24 cellular contexts compared by ENCODE assay signal in the genomic region with DNA sequence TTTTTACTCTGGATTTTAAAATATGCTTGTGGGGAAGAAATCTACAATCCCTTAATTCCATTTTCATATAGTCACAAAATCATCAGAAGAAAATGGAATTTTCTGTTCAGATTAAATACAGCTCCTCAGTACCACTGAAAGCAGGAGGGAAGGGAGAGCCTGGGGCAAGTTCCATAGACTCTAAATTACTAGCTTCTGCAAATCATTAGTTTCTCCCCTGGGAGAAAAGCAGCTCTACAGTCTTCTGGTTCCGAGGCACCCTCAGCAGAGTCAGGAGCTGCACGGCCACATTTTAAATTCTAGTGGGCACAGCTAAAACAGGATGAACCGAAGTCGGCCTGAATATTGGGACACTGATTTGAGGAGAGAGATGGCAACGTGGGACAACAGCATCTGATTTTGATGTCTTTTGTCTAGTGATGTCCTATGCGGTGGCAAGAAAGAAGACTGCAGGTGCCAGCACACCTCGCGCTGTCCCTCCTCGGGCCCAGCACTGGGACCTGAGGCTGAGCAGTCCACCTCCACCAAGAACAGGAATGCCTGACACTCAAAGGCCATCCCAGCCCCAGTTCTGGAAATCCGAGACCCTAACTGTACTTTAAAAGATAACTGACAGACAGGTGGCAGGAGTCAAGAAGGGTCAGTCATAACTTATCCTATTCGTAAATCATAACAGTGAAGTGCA.
DNase-seq lines count a peak whose midpoint lies in the region; TF ChIP-seq lines count a peak whose summit lies in the region.
"Had no signal": no experiment of that assay in that cellular context is flagged by ENCODE, and none has a peak within 500 bp of the region (broad histone marks: within the 10 kb centered on the region; RNA-seq: fewer than 3 reads in every experiment).

No MANE protein-coding gene starts in this region.

- H3K9me3 ChIP-seq in adipocyte (ENCODE audit: control insufficient read depth, low read length) = no peaks in the 10 kb centered on the region
- no peaks in the 10 kb centered on the region for H3K9me3 ChIP-seq in GM23248 (ENCODE audit: low read depth)
- H3K9me3 ChIP-seq: BLaER1, MG63 had no signal

- peaks cover 8% of the 10 kb centered on the region for H3K9me3 Mint-ChIP-seq in nephron progenitor cell
- H3K9me3 Mint-ChIP-seq: CD8-positive, alpha-beta T cell had no signal

- H3K36me3 ChIP-seq in adipocyte (ENCODE audit: control insufficient read depth, insufficient read depth, low read length, severe bottlenecking) (no peaks in the 10 kb centered on the region), GM23248 (ENCODE audit: low read depth) (no peaks in the 10 kb centered on the region)
- H3K36me3 ChIP-seq: MG63 had no signal

- H3K79me2 ChIP-seq in GM23248 (ENCODE audit: insufficient read depth) = no peaks in the 10 kb centered on the region

- WGBS in GM23248 (ENCODE audit: low coverage in 1 of 2, low lambda C conversion rate in 2 of 2, missing lambda C conversion rate in 2 of 2), 2 experiments = 96 to 99% methylated on average over 11 of the region's 11 CpGs

- peaks cover 58% of the 10 kb centered on the region for H3K4me1 Mint-ChIP-seq in nephron progenitor cell

- H3K36me3 Mint-ChIP-seq in nephron progenitor cell (ENCODE audit: low read depth) = peaks cover 11% of the 10 kb centered on the region

- in situ Hi-C loops in GM23248 (cut with MboI) = no loop called here

- no peaks in the 10 kb centered on the region for H3K27me3 ChIP-seq in adipocyte (replicated peaks; ENCODE audit: control insufficient read depth, insufficient read depth, low read length)
- H3K27me3 ChIP-seq in GM23248 (replicated peaks; ENCODE audit: insufficient read depth) = no peaks in the 10 kb centered on the region
- H3K27me3 ChIP-seq: BLaER1, MG63 had no signal

- no peak overlapping the region for H3K4me2 ChIP-seq in GM23248 (ENCODE audit: unreplicated experiment)
- H3K4me2 ChIP-seq: BLaER1, KMS-11 had no signal

- H3K9me2 ChIP-seq in GM23248 (ENCODE audit: insufficient read depth) = no peaks in the 10 kb centered on the region

- H3F3A ChIP-seq in GM23248 (ENCODE audit: insufficient read depth) = peaks cover 33% of the 10 kb centered on the region

- H3K27ac Mint-ChIP-seq in nephron progenitor cell = peak overlapping the region; percentile 30
- H3K27ac Mint-ChIP-seq: CD8-positive, alpha-beta T cell had no signal

- no peak overlapping the region for H3K4me3 Mint-ChIP-seq in nephron progenitor cell
- H3K4me3 Mint-ChIP-seq: CD8-positive, alpha-beta T cell had no signal

- no peaks in the 10 kb centered on the region for H3K27me3 Mint-ChIP-seq in nephron progenitor cell (ENCODE audit: low read depth, poor library complexity)

- H3K9ac ChIP-seq in adipocyte (ENCODE audit: low read length) (no peak overlapping the region), GM23248 (no peak overlapping the region)
- H3K9ac ChIP-seq: BLaER1, KMS-11 had no signal

- no peaks in the 10 kb centered on the region for H4K20me1 ChIP-seq in GM23248 (ENCODE audit: insufficient read depth)
- H4K20me1 ChIP-seq: BLaER1 had no signal

- no peak overlapping the region for H3K4me3 ChIP-seq in adipocyte (ENCODE audit: low read length)
- H3K4me3 ChIP-seq in GM23248 = no peak overlapping the region
- H3K4me3 ChIP-seq: BLaER1, GM12878, MG63 had no signal

- TF ChIP-seq CTCF in nephron progenitor cell (IDR thresholded peaks at IDR 0.05) = no peak

- H3K27ac ChIP-seq in caudate nucleus (ENCODE audit: low read depth, low read length) (no peak overlapping the region), GM23248 (no peak overlapping the region)
- H3K27ac ChIP-seq: 22Rv1, BLaER1, KMS-11 had no signal

- peaks cover 19% of the 10 kb centered on the region for H3K4me1 ChIP-seq in adipocyte (ENCODE audit: control insufficient read depth, insufficient read depth, low read length)
- peaks cover 32% of the 10 kb centered on the region for H3K4me1 ChIP-seq in GM23248 (ENCODE audit: insufficient read depth)

- no peak overlapping the region for H2AFZ ChIP-seq in GM23248

- DNase-seq in NCI-H1436 (lab: John Stamatoyannopoulos, UW) (peak; percentile 51), NCI-H1436 treated with DMSO at 0.1 percent for 48 hours (lab: John Stamatoyannopoulos, UW) (no peak), adipocyte (ENCODE audit: low read depth) (peak; percentile 40), nephron progenitor cell (no peak), MV-4-11 (lab: John Stamatoyannopoulos, UW) (no peak), caudate nucleus (lab: John Stamatoyannopoulos, UW) (no peak), NCI-H82 treated with DMSO at 0.1 percent for 48 hours (lab: John Stamatoyannopoulos, UW; ENCODE audit: unreplicated experiment) (no peak), GM23248 (no peak)
- DNase-seq: CD8-positive, alpha-beta T cell; DND-41; GDM1; HCEC 1CT; MG63; NCI-H1092 treated with DMSO at 0.1 percent for 48 hours; NCI-H1694 treated with DMSO at 0.1 percent for 48 hours; NCI-H2107; NCI-H2227 treated with DMSO at 0.1 percent for 48 hours; NCI-H526 treated with DMSO at 0.1 percent for 48 hours; NK-92 treated with Interleukin-12 subunit alpha and Interleukin-12 subunit beta, amount 100 ng/mL, for 24 hours; SHP77 had no signal

Comparison
In these comparisons a context has a peak if more than half of its experiments do, and no peak if none do; other contexts are left out.
1. DNase-seq: peak in NCI-H1436 (single experiment) and adipocyte (single experiment); none in NCI-H1436 treated with DMSO at 0.1 percent for 48 hours (single experiment), nephron progenitor cell (single experiment), MV-4-11 (single experiment), caudate nucleus (0 of 61), NCI-H82 treated with DMSO at 0.1 percent for 48 hours (single experiment) and GM23248 (single experiment).